1 cellular context compared by ENCODE assay signal in genomic region chr6:27334141-27334540, GRCh38.
TF ChIP-seq lines count a peak whose summit lies in the region.

No MANE protein-coding gene starts in this region.

TF ChIP-seq in WTC11, 78 proteins besides CTCF, POLR2A, EP300 and RAD21 (continued from another document):
- TF ChIP-seq PRDM15 (CRISPR knock-in tag; IDR thresholded peaks at IDR 0.05) (no peak), ETV6 (CRISPR knock-in tag; IDR thresholded peaks at IDR 0.05) (no peak), CREB1 (CRISPR knock-in tag; IDR thresholded peaks at IDR 0.05) (no peak), AFF4 (CRISPR knock-in tag; IDR thresholded peaks at IDR 0.05; ENCODE audit: borderline replicate concordance) (no peak), MAX (CRISPR knock-in tag; IDR thresholded peaks at IDR 0.05) (no peak), PRRX2 (CRISPR knock-in tag; IDR thresholded peaks at IDR 0.05) (no peak), SMAD3 (CRISPR knock-in tag; IDR thresholded peaks at IDR 0.05; ENCODE audit: borderline replicate concordance) (no peak), GABPB1 (CRISPR knock-in tag; IDR thresholded peaks at IDR 0.05) (no peak), NR1H2 (CRISPR knock-in tag; IDR thresholded peaks at IDR 0.05) (no peak), ATF1 (CRISPR knock-in tag; IDR thresholded peaks at IDR 0.05) (no peak), EMX1 (CRISPR knock-in tag; IDR thresholded peaks at IDR 0.05) (no peak), NR2C2 (CRISPR knock-in tag; IDR thresholded peaks at IDR 0.05) (no peak), ZNF138 (CRISPR knock-in tag; conservative IDR thresholded peaks at IDR 0.05) (no peak)
- TF ChIP-seq, protein P1, sequence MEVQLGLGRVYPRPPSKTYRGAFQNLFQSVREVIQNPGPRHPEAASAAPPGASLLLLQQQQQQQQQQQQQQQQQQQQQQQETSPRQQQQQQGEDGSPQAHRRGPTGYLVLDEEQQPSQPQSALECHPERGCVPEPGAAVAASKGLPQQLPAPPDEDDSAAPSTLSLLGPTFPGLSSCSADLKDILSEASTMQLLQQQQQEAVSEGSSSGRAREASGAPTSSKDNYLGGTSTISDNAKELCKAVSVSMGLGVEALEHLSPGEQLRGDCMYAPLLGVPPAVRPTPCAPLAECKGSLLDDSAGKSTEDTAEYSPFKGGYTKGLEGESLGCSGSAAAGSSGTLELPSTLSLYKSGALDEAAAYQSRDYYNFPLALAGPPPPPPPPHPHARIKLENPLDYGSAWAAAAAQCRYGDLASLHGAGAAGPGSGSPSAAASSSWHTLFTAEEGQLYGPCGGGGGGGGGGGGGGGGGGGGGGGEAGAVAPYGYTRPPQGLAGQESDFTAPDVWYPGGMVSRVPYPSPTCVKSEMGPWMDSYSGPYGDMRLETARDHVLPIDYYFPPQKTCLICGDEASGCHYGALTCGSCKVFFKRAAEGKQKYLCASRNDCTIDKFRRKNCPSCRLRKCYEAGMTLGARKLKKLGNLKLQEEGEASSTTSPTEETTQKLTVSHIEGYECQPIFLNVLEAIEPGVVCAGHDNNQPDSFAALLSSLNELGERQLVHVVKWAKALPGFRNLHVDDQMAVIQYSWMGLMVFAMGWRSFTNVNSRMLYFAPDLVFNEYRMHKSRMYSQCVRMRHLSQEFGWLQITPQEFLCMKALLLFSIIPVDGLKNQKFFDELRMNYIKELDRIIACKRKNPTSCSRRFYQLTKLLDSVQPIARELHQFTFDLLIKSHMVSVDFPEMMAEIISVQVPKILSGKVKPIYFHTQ (CRISPR knock-in tag; IDR thresholded peaks at IDR 0.05), result no peak
- TF ChIP-seq, protein P2, sequence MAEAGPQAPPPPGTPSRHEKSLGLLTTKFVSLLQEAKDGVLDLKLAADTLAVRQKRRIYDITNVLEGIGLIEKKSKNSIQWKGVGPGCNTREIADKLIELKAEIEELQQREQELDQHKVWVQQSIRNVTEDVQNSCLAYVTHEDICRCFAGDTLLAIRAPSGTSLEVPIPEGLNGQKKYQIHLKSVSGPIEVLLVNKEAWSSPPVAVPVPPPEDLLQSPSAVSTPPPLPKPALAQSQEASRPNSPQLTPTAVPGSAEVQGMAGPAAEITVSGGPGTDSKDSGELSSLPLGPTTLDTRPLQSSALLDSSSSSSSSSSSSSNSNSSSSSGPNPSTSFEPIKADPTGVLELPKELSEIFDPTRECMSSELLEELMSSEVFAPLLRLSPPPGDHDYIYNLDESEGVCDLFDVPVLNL (CRISPR knock-in tag; IDR thresholded peaks at IDR 0.05; ENCODE audit: borderline replicate concordance, low read depth), result no peak
- TF ChIP-seq, protein P3, sequence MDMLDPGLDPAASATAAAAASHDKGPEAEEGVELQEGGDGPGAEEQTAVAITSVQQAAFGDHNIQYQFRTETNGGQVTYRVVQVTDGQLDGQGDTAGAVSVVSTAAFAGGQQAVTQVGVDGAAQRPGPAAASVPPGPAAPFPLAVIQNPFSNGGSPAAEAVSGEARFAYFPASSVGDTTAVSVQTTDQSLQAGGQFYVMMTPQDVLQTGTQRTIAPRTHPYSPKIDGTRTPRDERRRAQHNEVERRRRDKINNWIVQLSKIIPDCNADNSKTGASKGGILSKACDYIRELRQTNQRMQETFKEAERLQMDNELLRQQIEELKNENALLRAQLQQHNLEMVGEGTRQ (CRISPR knock-in tag; IDR thresholded peaks at IDR 0.05), result no peak
